In genomic region chr14:69398053-69398817, GRCh38 we compare ENCODE assay signal across 1 cellular context.
TF ChIP-seq lines count a peak whose summit lies in the region.

ERH (minus strand) TSS chr14:69398299; CDS start chr14:69398233, 66 bp downstream.
SLC39A9 (plus strand) TSS chr14:69398692; CDS start chr14:69399370, 678 bp downstream.

TF ChIP-seq in K562, 482 proteins besides CTCF, POLR2A, EP300 and RAD21 (continued from another document and continues in another):
- TF ChIP-seq PATZ1 (CRISPR knock-in tag; IDR thresholded peaks at IDR 0.05; ENCODE audit: borderline replicate concordance) (no peak), TRIM25 (IDR thresholded peaks at IDR 0.05; ENCODE audit: borderline replicate concordance) (no peak), TBL1XR1 (IDR thresholded peaks at IDR 0.05; ENCODE audit: low read length in 2 of 2) (peak in 1 of 2 experiments; percentile 33; a peak in 1 of 4 replicates), TBP (optimal IDR thresholded peaks at IDR 0.05; ENCODE audit: low read depth, low read length) (peak; percentile 86), ZNF143 (CRISPR knock-in tag; IDR thresholded peaks at IDR 0.05) (no peak), HMGXB4 (CRISPR knock-in tag; IDR thresholded peaks at IDR 0.05) (no peak), ZBTB12 (CRISPR knock-in tag; IDR thresholded peaks at IDR 0.05) (peak; percentile 65), ZNF280A (IDR thresholded peaks at IDR 0.05; ENCODE audit: low read depth, partially characterized antibody) (no peak), SAFB2 (IDR thresholded peaks at IDR 0.05; ENCODE audit: borderline replicate concordance, low read depth, low read length, severe bottlenecking) (no peak), RUNX1 (IDR thresholded peaks at IDR 0.05; ENCODE audit: low read depth) (no peak), MBD2 (IDR thresholded peaks at IDR 0.05; ENCODE audit: borderline replicate concordance, low read depth) (peak; percentile 62; the same call in 1 of the 2 replicates), IRF2 (CRISPR knock-in tag; IDR thresholded peaks at IDR 0.05) (no peak), ETV5 (CRISPR knock-in tag; IDR thresholded peaks at IDR 0.05; ENCODE audit: low read depth) (no peak; the same call in 1 of the 2 replicates), ZNF121 (CRISPR knock-in tag; conservative IDR thresholded peaks at IDR 0.05) (no peak), TAF7 (tag; IDR thresholded peaks at IDR 0.05) (no peak), ZNF184 (CRISPR knock-in tag; IDR thresholded peaks at IDR 0.05) (no peak), ZNF398 (CRISPR knock-in tag; IDR thresholded peaks at IDR 0.05) (no peak), NFE2 (IDR thresholded peaks at IDR 0.05; ENCODE audit: low read depth) (no peak), ZNF23 (CRISPR knock-in tag; IDR thresholded peaks at IDR 0.05) (no peak), ARID4B (CRISPR knock-in tag; IDR thresholded peaks at IDR 0.05) (no peak; the same call in 1 of the 2 replicates), ZNF584 (CRISPR knock-in tag; IDR thresholded peaks at IDR 0.05; ENCODE audit: low read depth) (no peak; the same call in 1 of the 2 replicates), WHSC1 (IDR thresholded peaks at IDR 0.05; ENCODE audit: low read length) (no peak), CAMTA2 (CRISPR knock-in tag; conservative IDR thresholded peaks at IDR 0.05) (no peak), ZNF518B (CRISPR knock-in tag; IDR thresholded peaks at IDR 0.05) (no peak), ZNF133 (CRISPR knock-in tag; IDR thresholded peaks at IDR 0.05) (no peak), TAL1 (IDR thresholded peaks at IDR 0.05) (no peak), CSDE1 (IDR thresholded peaks at IDR 0.05) (peak in 1 of 2 experiments; percentile 78; a peak in 2 of 4 replicates), HBP1 (CRISPR knock-in tag; IDR thresholded peaks at IDR 0.05) (no peak), ZNF586 (CRISPR knock-in tag; conservative IDR thresholded peaks at IDR 0.05) (no peak), MAX (CRISPR knock-in tag; IDR thresholded peaks at IDR 0.05) (0 out of 2 replicates have a peak, but pooled peaks have one; percentile 13), DACH1 (IDR thresholded peaks at IDR 0.05; ENCODE audit: partially characterized antibody) (no peak), EZH2 (IDR thresholded peaks at IDR 0.05; ENCODE audit: borderline replicate concordance, low read depth, low read length) (no peak), ASH1L (IDR thresholded peaks at IDR 0.05; ENCODE audit: borderline replicate concordance, low read depth, partially characterized antibody) (peak; percentile 77), ESRRB (CRISPR knock-in tag; IDR thresholded peaks at IDR 0.05; ENCODE audit: borderline replicate concordance) (no peak), ZBTB26 (CRISPR knock-in tag; IDR thresholded peaks at IDR 0.05) (no peak), SUPT5H (IDR thresholded peaks at IDR 0.05) (peak; percentile 75), CREB1 (IDR thresholded peaks at IDR 0.05) (peak; percentile 89), CREB1 (CRISPR knock-in tag; IDR thresholded peaks at IDR 0.05) (peak; percentile 92), CREBBP (IDR thresholded peaks at IDR 0.05; ENCODE audit: low read depth, low read length) (no peak)
